In genomic region chr1:161013591-161014513, GRCh38 we compare ENCODE assay signal across 8 cellular contexts. TPM values are rescaled to one million over a fixed set of nuclear protein-coding genes. Genes with fewer than 3 reads are reported as not detected.
A peak's percentile ranks its signal among the peaks of the same experiment; 100 is the strongest.
DNase-seq lines count a peak whose midpoint lies in the region; ATAC-seq and TF ChIP-seq lines count a peak whose summit lies in the region.

No MANE protein-coding gene starts in this region.

- H3K9me3 Mint-ChIP-seq in activated CD8-positive, alpha-beta memory T cell treated with anti-CD3 and anti-CD28 coated beads, Interleukin-2, amount 10 ng/mL, durations not matched to agents 7 days and 5 days (ENCODE audit: low read depth) = no peaks in the 10 kb centered on the region
- no peaks in the 10 kb centered on the region for H3K9me3 Mint-ChIP-seq in naive B cell
- H3K9me3 Mint-ChIP-seq in stimulated activated naive CD8-positive, alpha-beta T cell treated with anti-CD3 and anti-CD28 coated beads, Interleukin-15, Interleukin-2, amounts not matched to agents 100 ng/mL and 50 ng/mL, for 24 hours = no peaks in the 10 kb centered on the region

- ATAC-seq in HG02759 (IDR thresholded peaks at IDR 0.05; ENCODE audit: unreplicated experiment) = peak; percentile 93
- ATAC-seq in activated CD8-positive, alpha-beta memory T cell treated with anti-CD3 and anti-CD28 coated beads, Interleukin-2, amount 10 ng/mL, durations not matched to agents 7 days and 5 days = peak; percentile 89
- peak; percentile 88 to 92 for ATAC-seq in naive B cell (ENCODE audit: low read depth in 2 of 2)

- no peaks in the 10 kb centered on the region for H3K27me3 Mint-ChIP-seq in activated CD8-positive, alpha-beta memory T cell treated with anti-CD3 and anti-CD28 coated beads, Interleukin-2, amount 10 ng/mL, durations not matched to agents 7 days and 5 days
- no peaks in the 10 kb centered on the region for H3K27me3 Mint-ChIP-seq in naive B cell
- H3K27me3 Mint-ChIP-seq in stimulated activated naive CD8-positive, alpha-beta T cell treated with anti-CD3 and anti-CD28 coated beads, Interleukin-15, Interleukin-2, amounts not matched to agents 100 ng/mL and 50 ng/mL, for 24 hours = no peaks in the 10 kb centered on the region

- peaks cover 33% of the 10 kb centered on the region for H3K4me1 Mint-ChIP-seq in activated CD8-positive, alpha-beta memory T cell treated with anti-CD3 and anti-CD28 coated beads, Interleukin-2, amount 10 ng/mL, durations not matched to agents 7 days and 5 days
- H3K4me1 Mint-ChIP-seq in naive B cell = peaks cover 20 to 24% (median 21%) of the 10 kb centered on the region in 3 donors
- H3K4me1 Mint-ChIP-seq in stimulated activated naive CD8-positive, alpha-beta T cell treated with anti-CD3 and anti-CD28 coated beads, Interleukin-15, Interleukin-2, amounts not matched to agents 100 ng/mL and 50 ng/mL, for 24 hours (ENCODE audit: low read depth) = peaks cover 54% of the 10 kb centered on the region

- DNase-seq in GM13976 (ENCODE audit: low spot score) (peak; percentile 83), NCI-H2196 treated with DMSO at 0.1 percent for 48 hours (lab: John Stamatoyannopoulos, UW; ENCODE audit: unreplicated experiment) (peak; percentile 80), erythroblast (lab: John Stamatoyannopoulos, UW) (peak; percentile 96 to 97), naive B cell (peak; percentile 65), NCI-H82 (lab: John Stamatoyannopoulos, UW) (no peak)
- peak; percentile 86 for DNase-seq in activated CD8-positive, alpha-beta memory T cell treated with anti-CD3 and anti-CD28 coated beads, Interleukin-2, amount 10 ng/mL, durations not matched to agents 7 days and 5 days

- TF ChIP-seq POLR2A in erythroblast (IDR thresholded peaks at IDR 0.05; ENCODE audit: low read length) = peak; percentile 86

- H3K27ac Mint-ChIP-seq in activated CD8-positive, alpha-beta memory T cell treated with anti-CD3 and anti-CD28 coated beads, Interleukin-2, amount 10 ng/mL, durations not matched to agents 7 days and 5 days = peak overlapping the region; percentile 97
- H3K27ac Mint-ChIP-seq in naive B cell = peak overlapping the region; percentile 85 to 99 (median 92)
- H3K27ac Mint-ChIP-seq in stimulated activated naive CD8-positive, alpha-beta T cell treated with anti-CD3 and anti-CD28 coated beads, Interleukin-15, Interleukin-2, amounts not matched to agents 100 ng/mL and 50 ng/mL, for 24 hours = peak overlapping the region; percentile 85

- in situ Hi-C loops in GM13976 (cut with MboI; ENCODE audit: low sequenced_read_pairs, unreplicated experiment) = no loop called here

- peaks cover 1% of the 10 kb centered on the region for H3K36me3 Mint-ChIP-seq in activated CD8-positive, alpha-beta memory T cell treated with anti-CD3 and anti-CD28 coated beads, Interleukin-2, amount 10 ng/mL, durations not matched to agents 7 days and 5 days
- no peaks in the 10 kb centered on the region for H3K36me3 Mint-ChIP-seq in naive B cell
- H3K36me3 Mint-ChIP-seq in stimulated activated naive CD8-positive, alpha-beta T cell treated with anti-CD3 and anti-CD28 coated beads, Interleukin-15, Interleukin-2, amounts not matched to agents 100 ng/mL and 50 ng/mL, for 24 hours (ENCODE audit: low read depth) = no peaks in the 10 kb centered on the region

- CTCF ChIA-PET in activated CD8-positive, alpha-beta memory T cell treated with anti-CD3 and anti-CD28 coated beads, Interleukin-2, amount 10 ng/mL, durations not matched to agents 7 days and 5 days (lab: Charles Lee) = interaction anchor here (0.8 to 2.7 kb wide), 12 partner anchors 9 to 178 kb away, joined by 3 to 9 read pairs (median 5); partner anchors contain the start of genes KLHDC9 and TSTD1

- H3K4me3 Mint-ChIP-seq in activated CD8-positive, alpha-beta memory T cell treated with anti-CD3 and anti-CD28 coated beads, Interleukin-2, amount 10 ng/mL, durations not matched to agents 7 days and 5 days = peak overlapping the region; percentile 75
- H3K4me3 Mint-ChIP-seq in naive B cell = peak overlapping the region; percentile 82 to 97 (median 92)
- peak overlapping the region; percentile 80 for H3K4me3 Mint-ChIP-seq in stimulated activated naive CD8-positive, alpha-beta T cell treated with anti-CD3 and anti-CD28 coated beads, Interleukin-15, Interleukin-2, amounts not matched to agents 100 ng/mL and 50 ng/mL, for 24 hours

- TF ChIP-seq CTCF in GM13976 (IDR thresholded peaks at IDR 0.05; ENCODE audit: borderline replicate concordance, control extremely low read depth, extremely low read depth, insufficient read depth, missing control alignments) = no peak

RNA-seq across cellular contexts. Expression of gene F11R, which starts 7.1 kb away (rescaled TPM):
- total RNA-seq in activated CD8-positive, alpha-beta memory T cell treated with anti-CD3 and anti-CD28 coated beads, Interleukin-2, amount 10 ng/mL, durations not matched to agents 7 days and 5 days = 10 to 100 TPM; 13.5 to 14.0 TPM
- 1 to 10 TPM; 5.2 to 9.2 (median 6.7) TPM for polyA plus RNA-seq in naive B cell (ENCODE audit: low read depth in 6 of 6)

RNA-seq across cellular contexts. Expression of gene TSTD1, which starts 24.9 kb away (rescaled TPM):
- total RNA-seq in activated CD8-positive, alpha-beta memory T cell treated with anti-CD3 and anti-CD28 coated beads, Interleukin-2, amount 10 ng/mL, durations not matched to agents 7 days and 5 days = 10 to 100 TPM; 62.8 TPM
- 100 to 1,000 TPM; 477 to 790 (median 657) TPM for polyA plus RNA-seq in naive B cell (ENCODE audit: low read depth in 6 of 6)

RNA-seq across cellular contexts. Expression of gene USF1, which starts 31.9 kb away (rescaled TPM):
- 10 to 100 TPM; 75.4 to 90.1 TPM for total RNA-seq in activated CD8-positive, alpha-beta memory T cell treated with anti-CD3 and anti-CD28 coated beads, Interleukin-2, amount 10 ng/mL, durations not matched to agents 7 days and 5 days
- 10 to 100 TPM in 3 of 6 donors, 1 to 10 TPM in 3; 4.4 to 23.9 (median 9.7) TPM for polyA plus RNA-seq in naive B cell (ENCODE audit: low read depth in 6 of 6)

RNA-seq across cellular contexts. Expression of gene ARHGAP30, which starts 55.8 kb away (rescaled TPM):
- 100 to 1,000 TPM; 260 to 273 TPM for total RNA-seq in activated CD8-positive, alpha-beta memory T cell treated with anti-CD3 and anti-CD28 coated beads, Interleukin-2, amount 10 ng/mL, durations not matched to agents 7 days and 5 days
- polyA plus RNA-seq in naive B cell (ENCODE audit: low read depth in 6 of 6) = 100 to 1,000 TPM in 1 of 6 donors, 10 to 100 TPM in 5; 42.4 to 154 (median 82.6) TPM

RNA-seq across cellular contexts. Expression of gene ITLN2, which starts 59.2 kb away (rescaled TPM):
- not detected for total RNA-seq in activated CD8-positive, alpha-beta memory T cell treated with anti-CD3 and anti-CD28 coated beads, Interleukin-2, amount 10 ng/mL, durations not matched to agents 7 days and 5 days
- not detected for polyA plus RNA-seq in naive B cell (ENCODE audit: low read depth in 6 of 6)
